8 cellular contexts compared by ENCODE assay signal in the genomic region with DNA sequence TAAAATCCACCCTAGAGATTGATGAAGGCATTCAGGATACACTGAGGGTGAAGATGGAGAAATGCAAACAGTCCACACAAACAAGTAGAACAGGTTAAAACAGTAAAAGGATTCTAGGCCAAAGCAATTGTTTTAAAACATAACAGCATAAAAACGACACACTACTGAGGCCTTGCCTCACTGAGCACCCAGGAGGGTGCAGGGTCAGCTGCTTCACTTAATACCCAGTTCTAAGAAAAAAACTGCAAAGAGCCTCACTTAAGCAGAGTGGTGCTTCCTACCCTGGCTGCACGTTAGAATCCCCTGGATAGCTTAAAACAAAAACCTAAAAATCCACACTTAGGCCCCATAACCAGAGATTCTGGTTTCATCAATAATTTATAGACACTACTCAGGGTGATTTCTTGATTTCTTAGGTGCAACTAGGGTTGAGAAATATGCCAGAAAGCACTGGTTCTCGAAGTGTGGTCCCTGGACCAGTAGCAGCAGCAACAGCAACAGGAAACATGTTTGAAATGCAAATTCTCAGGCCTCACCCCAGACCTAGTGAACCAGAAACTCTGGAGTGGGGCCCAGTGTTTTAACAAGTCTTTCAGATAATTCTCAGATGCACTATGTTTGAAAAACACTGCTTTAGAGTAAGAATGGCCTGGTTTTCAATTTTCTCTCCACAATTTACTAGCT.
DNase-seq lines count a peak whose midpoint lies in the region; ATAC-seq and TF ChIP-seq lines count a peak whose summit lies in the region.

No MANE protein-coding gene starts in this region.

- no peaks in the 10 kb centered on the region for H3K9me3 ChIP-seq in lower lobe of right lung

- no peak for DNase-seq in lower lobe of right lung
- DNase-seq in GM03348 (ENCODE audit: low spot score), result no peak
- DNase-seq in cerebellar nuclear complex (lab: John Stamatoyannopoulos, UW), result no peak
- DNase-seq in osteocyte (ENCODE audit: extremely low spot score, unreplicated experiment), result no peak
- no peak for DNase-seq in cerebellar cortex (ENCODE audit: low spot score)

- intact Hi-C loops in lower lobe of right lung (cut with DNase I), result no loop called here

- ATAC-seq in GM18520 (IDR thresholded peaks at IDR 0.05; ENCODE audit: unreplicated experiment), result peak; percentile 65
- ATAC-seq in GM21717 (IDR thresholded peaks at IDR 0.05; ENCODE audit: unreplicated experiment), result peak; percentile 92
- peak; percentile 65 for ATAC-seq in HG03558 (IDR thresholded peaks at IDR 0.05; ENCODE audit: extremely low read depth, unreplicated experiment)
- peak; percentile 23 to 45 for ATAC-seq in lower lobe of right lung

- no peak overlapping the region for H3K27ac ChIP-seq in lower lobe of right lung

- H3K9me3 Mint-ChIP-seq in osteocyte (ENCODE audit: unreplicated experiment), result no peaks in the 10 kb centered on the region

- no peaks in the 10 kb centered on the region for H3K27me3 ChIP-seq in lower lobe of right lung (ENCODE audit: low read depth)

- H3K36me3 ChIP-seq in lower lobe of right lung, result no peaks in the 10 kb centered on the region

- H3K4me3 Mint-ChIP-seq in osteocyte (ENCODE audit: unreplicated experiment), result no peak overlapping the region

- H3K4me3 ChIP-seq in lower lobe of right lung, result no peak overlapping the region

- TF ChIP-seq CTCF in lower lobe of right lung (IDR thresholded peaks at IDR 0.05) (no peak), osteocyte (IDR thresholded peaks at IDR 0.05) (no peak)

- H3K27ac Mint-ChIP-seq in osteocyte (ENCODE audit: unreplicated experiment), result no peak overlapping the region

- peaks cover 3% of the 10 kb centered on the region for H3K4me1 Mint-ChIP-seq in osteocyte (ENCODE audit: unreplicated experiment)

- no peaks in the 10 kb centered on the region for H3K27me3 Mint-ChIP-seq in osteocyte (ENCODE audit: unreplicated experiment)

- no peaks in the 10 kb centered on the region for H3K4me1 ChIP-seq in lower lobe of right lung

- H3K36me3 Mint-ChIP-seq in osteocyte (ENCODE audit: unreplicated experiment), result no peaks in the 10 kb centered on the region

Comparison
In these comparisons a context has a peak if more than half of its experiments do, and no peak if none do; other contexts are left out.
1. ATAC-seq: peak in every context shown above with its lines; median percentile 92 in GM21717; 65 in GM18520; 65 in HG03558; 34 in lower lobe of right lung.